ENCODE assay signal across 29 cellular contexts in the genomic region with DNA sequence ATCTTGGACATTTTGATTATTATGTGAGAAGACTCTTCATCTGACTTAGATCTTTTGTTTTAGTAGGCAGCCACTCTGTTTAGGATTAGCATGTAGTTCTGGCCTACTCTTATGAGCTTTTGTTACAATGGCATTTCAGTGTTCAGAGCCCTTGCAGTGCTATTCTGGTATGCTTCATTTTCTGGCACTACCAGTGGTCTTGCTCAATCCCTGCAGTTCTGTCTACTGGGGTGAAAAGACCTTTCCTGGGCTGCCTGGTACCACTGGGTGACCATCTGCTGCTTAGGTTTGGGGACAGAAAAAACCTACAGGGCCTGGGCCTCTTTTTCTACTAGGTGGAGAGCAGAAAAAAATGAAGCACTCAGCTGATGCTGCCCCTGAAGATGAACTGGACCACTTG. TPM values are rescaled to one million over a fixed set of nuclear protein-coding genes. Genes with fewer than 3 reads are reported as not detected.
DNase-seq lines count a peak whose midpoint lies in the region; ATAC-seq and TF ChIP-seq lines count a peak whose summit lies in the region.
"Had no signal": no experiment of that assay in that cellular context is flagged by ENCODE, and none has a peak within 500 bp of the region (broad histone marks: within the 10 kb centered on the region; RNA-seq: fewer than 3 reads in every experiment).

No MANE protein-coding gene starts in this region.

- H3K36me3 ChIP-seq in gastrocnemius medialis, result no peaks in the 10 kb centered on the region
- H3K36me3 ChIP-seq: prostate gland had no signal

- ATAC-seq in gastrocnemius medialis, result peak; percentile 52 to 53
- no peak for ATAC-seq in stimulated activated effector memory CD8-positive, alpha-beta T cell treated with anti-CD3 and anti-CD28 coated beads, Interleukin-12 subunit alpha, Interleukin-12 subunit beta, amount 100 ng/mL, for 72 hours
- ATAC-seq: activated T-helper 17 cell treated with anti-CD3 and anti-CD28 coated beads, Interleukin-2, amount 50 U/mL, for 72 hours; body of pancreas; foreskin keratinocyte; HepG2; mucosa of descending colon; Panc1; stimulated activated naive CD8-positive, alpha-beta T cell treated with anti-CD3 and anti-CD28 coated beads, Interleukin-15, Interleukin-2, amounts not matched to agents 100 U/mL and 50 U/mL, for 24 hours had no signal

- H3K36me3 Mint-ChIP-seq in stimulated activated effector memory CD8-positive, alpha-beta T cell treated with anti-CD3 and anti-CD28 coated beads, Interleukin-12 subunit alpha, Interleukin-12 subunit beta, amount 100 ng/mL, for 72 hours, result no peaks in the 10 kb centered on the region

- H3K27ac ChIP-seq in gastrocnemius medialis, result no peak overlapping the region
- H3K27ac ChIP-seq: body of pancreas, foreskin keratinocyte, prostate gland, SK-N-MC, tibial artery had no signal

- no peak overlapping the region for H3K4me3 ChIP-seq in fibroblast of pulmonary artery (replicated peaks; ENCODE audit: low read depth, low read length)
- no peak overlapping the region for H3K4me3 ChIP-seq in gastrocnemius medialis
- H3K4me3 ChIP-seq: body of pancreas, mucosa of descending colon, prostate gland, SK-N-MC, smooth muscle cell, tibial artery had no signal

- H3K4me1 ChIP-seq in gastrocnemius medialis, result peaks cover 0 to 3% of the 10 kb centered on the region in 2 donors
- H3K4me1 ChIP-seq: body of pancreas, foreskin keratinocyte, prostate gland had no signal

- peaks cover 0 to 8% (median 0%) of the 10 kb centered on the region in 3 donors for H3K9me3 ChIP-seq in gastrocnemius medialis
- H3K9me3 ChIP-seq: prostate gland had no signal

- TF ChIP-seq CTCF in fibroblast of pulmonary artery (IDR thresholded peaks at IDR 0.05; ENCODE audit: low read length, missing control alignments) (no peak), gastrocnemius medialis (IDR thresholded peaks at IDR 0.05 in 4 of 5, conservative IDR thresholded peaks at IDR 0.05 in 1 of 5) (no peak)

- H3K27ac Mint-ChIP-seq in stimulated activated effector memory CD8-positive, alpha-beta T cell treated with anti-CD3 and anti-CD28 coated beads, Interleukin-12 subunit alpha, Interleukin-12 subunit beta, amount 100 ng/mL, for 72 hours, result no peak overlapping the region
- H3K27ac Mint-ChIP-seq: activated naive CD8-positive, alpha-beta T cell; activated T-helper 17 cell treated with anti-CD3 and anti-CD28 coated beads, Interleukin-2, amount 50 U/mL, for 72 hours; B cell; T-helper 2 cell treated with Interferon-gamma antibody and Interleukin-4, amounts not matched to agents 5 μg/mL and 100 μg/mL, for 36 hours had no signal

- DNase-seq in GM03348 (ENCODE audit: low spot score) (peak; percentile 54), astrocyte of the hippocampus (ENCODE audit: low read depth, low spot score) (peak; percentile 12), fibroblast of pulmonary artery (ENCODE audit: low read depth) (peak; percentile 70), gastrocnemius medialis (no peak), T-helper 2 cell (no peak), A172 (ENCODE audit: low spot score) (no peak), DMS53 (lab: John Stamatoyannopoulos, UW) (no peak)
- no peak for DNase-seq in stimulated activated effector memory CD8-positive, alpha-beta T cell treated with anti-CD3 and anti-CD28 coated beads, Interleukin-12 subunit alpha, Interleukin-12 subunit beta, amount 100 ng/mL, for 72 hours (ENCODE audit: low spot score in 2 of 2)
- DNase-seq: activated CD4-positive, alpha-beta T cell treated with anti-CD3 and anti-CD28 coated beads, Interleukin-2, amount 50 U/mL, for 1 hour; body of pancreas; cortex of kidney; DMS79; foreskin keratinocyte; hippocampal formation; mucosa of descending colon; NCI-H1105; NCI-H510A treated with DMSO at 0.1 percent for 48 hours; stimulated activated CD4-positive, alpha-beta T cell treated with anti-CD3 and anti-CD28 coated beads, Interleukin-2, amount 100 ng/mL, for 48 hours; stimulated activated naive CD8-positive, alpha-beta T cell treated with anti-CD3 and anti-CD28 coated beads, Interleukin-15, Interleukin-2, amounts not matched to agents 100 U/mL and 50 U/mL, for 24 hours had no signal

- no peaks in the 10 kb centered on the region for H3K27me3 ChIP-seq in gastrocnemius medialis
- H3K27me3 ChIP-seq: body of pancreas, foreskin keratinocyte, tibial artery had no signal

- no peak overlapping the region for H3K4me3 Mint-ChIP-seq in stimulated activated effector memory CD8-positive, alpha-beta T cell treated with anti-CD3 and anti-CD28 coated beads, Interleukin-12 subunit alpha, Interleukin-12 subunit beta, amount 100 ng/mL, for 72 hours
- H3K4me3 Mint-ChIP-seq: activated naive CD8-positive, alpha-beta T cell; activated T-helper 17 cell treated with anti-CD3 and anti-CD28 coated beads, Interleukin-2, amount 50 U/mL, for 72 hours; B cell; T-helper 2 cell treated with Interferon-gamma antibody and Interleukin-4, amounts not matched to agents 5 μg/mL and 100 μg/mL, for 36 hours had no signal

- no peak for TF ChIP-seq POLR2A in gastrocnemius medialis (IDR thresholded peaks at IDR 0.05)

- in situ Hi-C loops in gastrocnemius medialis (cut with MboI; ENCODE audit: low sequenced_read_pairs in 4 of 4), result no loop called here

- H3K9me3 Mint-ChIP-seq in stimulated activated effector memory CD8-positive, alpha-beta T cell treated with anti-CD3 and anti-CD28 coated beads, Interleukin-12 subunit alpha, Interleukin-12 subunit beta, amount 100 ng/mL, for 72 hours, result peaks cover 19% of the 10 kb centered on the region

- no peaks in the 10 kb centered on the region for H3K4me1 Mint-ChIP-seq in stimulated activated effector memory CD8-positive, alpha-beta T cell treated with anti-CD3 and anti-CD28 coated beads, Interleukin-12 subunit alpha, Interleukin-12 subunit beta, amount 100 ng/mL, for 72 hours
- H3K4me1 Mint-ChIP-seq: activated T-helper 17 cell treated with anti-CD3 and anti-CD28 coated beads, Interleukin-2, amount 50 U/mL, for 72 hours; B cell had no signal

- intact Hi-C loops in gastrocnemius medialis (cut with DNase I; ENCODE audit: low total_unique reads), result no loop called here

RNA-seq across cellular contexts. Expression of a gene that starts 42.5 kb away (rescaled TPM):
- 1 to 10 TPM; 3.3 to 4.5 (median 4.3) TPM for total RNA-seq in gastrocnemius medialis
- total RNA-seq in A172 (2014; rRNA removed; shearing (Covaris generic)), result 0.02 TPM in 1 of 2 replicates, not detected in the other
- total RNA-seq: HepG2 had no signal

Comparison
In these comparisons a context has a peak if more than half of its experiments do, and no peak if none do; other contexts are left out.
1. DNase-seq: peak in GM03348 (single experiment), astrocyte of the hippocampus (single experiment) and fibroblast of pulmonary artery (single experiment); none in gastrocnemius medialis (0 of 2), stimulated activated effector memory CD8-positive, alpha-beta T cell treated with anti-CD3 and anti-CD28 coated beads, Interleukin-12 subunit alpha, Interleukin-12 subunit beta, amount 100 ng/mL, for 72 hours (0 of 2), T-helper 2 cell (0 of 5), A172 (single experiment) and DMS53 (single experiment).